8 cellular contexts compared by ENCODE assay signal in genomic region chr10:94546058-94546595, GRCh38. TPM values are rescaled to one million over a fixed set of nuclear protein-coding genes. Genes with fewer than 3 reads are reported as not detected.
A peak's percentile ranks its signal among the peaks of the same experiment; 100 is the strongest.
DNase-seq lines count a peak whose midpoint lies in the region; ATAC-seq and TF ChIP-seq lines count a peak whose summit lies in the region.

No MANE protein-coding gene starts in this region.

- H3K36me3 ChIP-seq in H7 (replicated peaks; ENCODE audit: control insufficient read depth, insufficient read depth, low read length) (peaks cover 2% of the 10 kb centered on the region), gastrocnemius medialis (no peaks in the 10 kb centered on the region)

- H3K27ac Mint-ChIP-seq in activated naive CD8-positive, alpha-beta T cell treated with anti-CD3 and anti-CD28 coated beads for 36 hours, result peak overlapping the region; percentile 93

- H3K4me1 ChIP-seq in gastrocnemius medialis, result peaks cover 10 to 15% of the 10 kb centered on the region in 2 donors

- no peaks in the 10 kb centered on the region for H3K27me3 ChIP-seq in H7 (ENCODE audit: control insufficient read depth, insufficient read depth, low read length)
- peaks cover 0 to 3% (median 0%) of the 10 kb centered on the region in 3 donors for H3K27me3 ChIP-seq in gastrocnemius medialis

- H3K4me1 Mint-ChIP-seq in activated naive CD8-positive, alpha-beta T cell treated with anti-CD3 and anti-CD28 coated beads for 36 hours, result peaks cover 16% of the 10 kb centered on the region

- no peak for TF ChIP-seq CTCF in gastrocnemius medialis (IDR thresholded peaks at IDR 0.05 in 4 of 5, conservative IDR thresholded peaks at IDR 0.05 in 1 of 5)

- peak; percentile 35 for DNase-seq in NCI-H1105 treated with DMSO at 0.1 percent for 48 hours (lab: John Stamatoyannopoulos, UW)
- no peak for DNase-seq in NCI-H1105 (lab: John Stamatoyannopoulos, UW)
- DNase-seq in H7, result peak; percentile 22
- DNase-seq in NCI-H1092 (lab: John Stamatoyannopoulos, UW), result peak; percentile 3
- no peak for DNase-seq in activated naive CD8-positive, alpha-beta T cell treated with anti-CD3 and anti-CD28 coated beads for 36 hours
- DNase-seq in hepatic stellate cell (ENCODE audit: low spot score), result peak; percentile 24
- no peak for DNase-seq in gastrocnemius medialis
- no peak for DNase-seq in NK-92 treated with Interleukin-12 subunit alpha and Interleukin-12 subunit beta, amount 100 ng/mL, for 24 hours (lab: John Stamatoyannopoulos, UW)

- H3K4me3 ChIP-seq in H7 (ENCODE audit: insufficient read depth, low read depth, low read length), result peak overlapping the region; percentile 99
- peak overlapping the region; percentile 60 to 94 (median 69) for H3K4me3 ChIP-seq in gastrocnemius medialis

- H3K27ac ChIP-seq in gastrocnemius medialis, result peak overlapping the region in 1 of 4 donors; percentile 37

- intact Hi-C loops in gastrocnemius medialis (cut with DNase I; ENCODE audit: low total_unique reads), result no loop called here

- no peaks in the 10 kb centered on the region for H3K9me3 ChIP-seq in gastrocnemius medialis

- ATAC-seq in gastrocnemius medialis, result peak in 1 of 2 donors; percentile 18

- peaks cover 29% of the 10 kb centered on the region for H3K36me3 Mint-ChIP-seq in activated naive CD8-positive, alpha-beta T cell treated with anti-CD3 and anti-CD28 coated beads for 36 hours

- H3K27me3 Mint-ChIP-seq in activated naive CD8-positive, alpha-beta T cell treated with anti-CD3 and anti-CD28 coated beads for 36 hours, result peaks cover 9% of the 10 kb centered on the region

- H3K9me3 Mint-ChIP-seq in activated naive CD8-positive, alpha-beta T cell treated with anti-CD3 and anti-CD28 coated beads for 36 hours, result no peaks in the 10 kb centered on the region

- no peak for TF ChIP-seq POLR2A in gastrocnemius medialis (IDR thresholded peaks at IDR 0.05)

- H3K4me3 Mint-ChIP-seq in activated naive CD8-positive, alpha-beta T cell treated with anti-CD3 and anti-CD28 coated beads for 36 hours, result peak overlapping the region; percentile 100

- in situ Hi-C loops in gastrocnemius medialis (cut with MboI; ENCODE audit: low sequenced_read_pairs in 4 of 4), result no loop called here

RNA-seq across cellular contexts. Expression of gene HELLS, which starts 0.5 kb away (rescaled TPM):
- 131 and 187 TPM in 2 replicates for total RNA-seq in H7 (2014; rRNA removed; shearing (Covaris generic))
- total RNA-seq in activated naive CD8-positive, alpha-beta T cell treated with anti-CD3 and anti-CD28 coated beads for 36 hours, result 100 to 1,000 TPM; 147 to 149 TPM
- total RNA-seq in gastrocnemius medialis, result under 1 TPM; 0.12 to 0.53 (median 0.14) TPM

Comparison
In these comparisons a context has a peak if more than half of its experiments do, and no peak if none do; other contexts are left out.
1. DNase-seq: peak in NCI-H1105 treated with DMSO at 0.1 percent for 48 hours (single experiment), H7 (single experiment), NCI-H1092 (single experiment) and hepatic stellate cell (single experiment); none in NCI-H1105 (single experiment), activated naive CD8-positive, alpha-beta T cell treated with anti-CD3 and anti-CD28 coated beads for 36 hours (single experiment), gastrocnemius medialis (0 of 2) and NK-92 treated with Interleukin-12 subunit alpha and Interleukin-12 subunit beta, amount 100 ng/mL, for 24 hours (single experiment).
2. RNA of gene HELLS, which starts 0.5 kb away (total RNA-seq): 147 to 149 TPM in activated naive CD8-positive, alpha-beta T cell treated with anti-CD3 and anti-CD28 coated beads for 36 hours and 131 to 187 TPM in H7; 0.12 to 0.53 TPM in gastrocnemius medialis; every median in the first group is over 10 times any median in the second.